26 cellular contexts compared by ENCODE assay signal in the genomic region with DNA sequence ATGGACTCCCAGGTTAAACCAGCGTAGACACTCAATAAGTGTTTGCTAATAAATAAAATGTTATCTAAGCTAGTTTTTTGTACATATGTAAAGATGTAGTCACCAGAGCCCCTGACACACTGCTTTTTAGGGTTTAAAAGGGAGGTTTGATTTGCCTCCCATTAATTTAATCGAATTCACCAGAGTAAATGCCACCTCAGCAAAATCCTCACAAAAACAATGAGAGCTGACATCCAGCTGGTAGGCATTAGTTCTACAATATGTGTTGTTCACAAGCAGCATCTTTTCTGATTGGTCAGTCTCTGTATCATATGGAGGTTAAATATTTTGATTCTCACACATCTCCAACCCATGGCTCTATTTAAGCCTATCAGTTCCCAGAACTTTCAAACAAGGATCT.
DNase-seq lines count a peak whose midpoint lies in the region; ATAC-seq, FAIRE-seq and TF ChIP-seq lines count a peak whose summit lies in the region.
"Had no signal": no experiment of that assay in that cellular context is flagged by ENCODE, and none has a peak within 500 bp of the region (broad histone marks: within the 10 kb centered on the region; RNA-seq: fewer than 3 reads in every experiment).

No MANE protein-coding gene starts in this region.

- H3K27me3 ChIP-seq in HepG2 (ENCODE audit: control insufficient read depth in 1 of 2, insufficient read depth in 2 of 2, low read length in 2 of 2): no peaks in the 10 kb centered on the region
- peaks cover 0 to 3% of the 10 kb centered on the region in 2 donors for H3K27me3 ChIP-seq in right lobe of liver
- no peaks in the 10 kb centered on the region for H3K27me3 ChIP-seq in H1 (replicated peaks in 1 of 4; ENCODE audit: control insufficient read depth in 3 of 4, extremely low read depth in 1 of 4, insufficient read depth in 3 of 4, low read length in 3 of 4)
- no peaks in the 10 kb centered on the region for H3K27me3 ChIP-seq in MM.1S (replicated peaks; ENCODE audit: insufficient read depth, low read length)
- H3K27me3 ChIP-seq: BE2C, BLaER1 had no signal

- H3K79me1 ChIP-seq in H1 (ENCODE audit: low read depth, low read length): no peaks in the 10 kb centered on the region

- H2BK15ac ChIP-seq in H1 (ENCODE audit: low read length): no peak overlapping the region

- no peak for DNase-seq in HepG2 (ENCODE audit: low spot score)
- DNase-seq in right lobe of liver: no peak
- peak; percentile 18 for DNase-seq in NCI-H69 (lab: John Stamatoyannopoulos, UW)
- no peak for DNase-seq in H1 (ENCODE audit: low read depth in 1 of 2, low spot score in 2 of 2)
- DNase-seq in HK-2 (ENCODE audit: unreplicated experiment): no peak
- no peak for DNase-seq in NCI-H1694 (lab: John Stamatoyannopoulos, UW)
- no peak for DNase-seq in MM.1S
- DNase-seq: ACHN; BE2C; C1 segment of cervical spinal cord; CD4-positive, alpha-beta memory T cell; CD4-positive, CD25-positive, alpha-beta regulatory T cell; CD8-positive, alpha-beta memory T cell; COR-L47; DMS 273 treated with DMSO at 0.1 percent for 48 hours; DMS153; DMS53; DMS79; DND-41; EL; GDM1 had no signal

- H3K27ac ChIP-seq in HepG2 (ENCODE audit: extremely low read length, insufficient read depth, low read length): no peak overlapping the region
- H3K27ac ChIP-seq in right lobe of liver: no peak overlapping the region
- H3K27ac ChIP-seq in H1 (ENCODE audit: low read depth, low read length): no peak overlapping the region
- H3K27ac ChIP-seq in MM.1S (ENCODE audit: low read length): no peak overlapping the region
- H3K27ac ChIP-seq: 22Rv1, BLaER1 had no signal

- H4K5ac ChIP-seq in H1 (ENCODE audit: insufficient read length, low read depth, low read length): no peak overlapping the region

- H3K79me2 ChIP-seq in HepG2 (ENCODE audit: insufficient read depth, low read length) (no peaks in the 10 kb centered on the region), H1 (ENCODE audit: control insufficient read depth in 1 of 2, insufficient read depth in 2 of 2, low read length in 2 of 2) (no peaks in the 10 kb centered on the region), MM.1S (ENCODE audit: low read length) (no peaks in the 10 kb centered on the region)

- no peak overlapping the region for H3K14ac ChIP-seq in H1 (ENCODE audit: insufficient read length)

- no peak overlapping the region for H3K4ac ChIP-seq in H1 (replicated peaks; ENCODE audit: insufficient read length, low read depth, low read length)

- TF ChIP-seq EP300 in HepG2 (IDR thresholded peaks at IDR 0.05; ENCODE audit: low read depth in 2 of 2, low read length in 2 of 2) (no peak), HepG2 (CRISPR knock-in tag; IDR thresholded peaks at IDR 0.05; ENCODE audit: borderline replicate concordance) (no peak), H1 (IDR thresholded peaks at IDR 0.05; ENCODE audit: borderline replicate concordance in 1 of 2, low read depth in 2 of 2, low read length in 2 of 2) (no peak)

- no peak overlapping the region for H2BK120ac ChIP-seq in H1 (replicated peaks; ENCODE audit: low read depth, low read length)

- H3K23ac ChIP-seq in H1 (ENCODE audit: insufficient read length): no peak overlapping the region

- POLR2A ChIA-PET in HepG2 (lab: Yijun Ruan, JAX) (no interaction called here), H1 (lab: Charles Lee; ENCODE audit: partially characterized antibody) (no interaction called here)

- CTCF ChIA-PET in HepG2 (lab: Yijun Ruan, JAX; ENCODE audit: low intra/inter-chr PET ratio, low total read pairs) (no interaction called here), H1 (lab: Charles Lee; ENCODE audit: partially characterized antibody) (interaction anchor here (0.7 to 1.0 kb wide), 2 partner anchors 40 to 230 kb away, joined by 3 to 4 read pairs; no protein-coding TSS in a partner anchor)

- no peak overlapping the region for H2BK20ac ChIP-seq in H1 (ENCODE audit: low read length)

- no peak overlapping the region for H2BK5ac ChIP-seq in H1 (ENCODE audit: low read depth, low read length)

- H4K20me1 ChIP-seq in HepG2 (ENCODE audit: insufficient read depth, low read length) (no peaks in the 10 kb centered on the region), H1 (replicated peaks in 1 of 2; ENCODE audit: control insufficient read depth in 1 of 2, insufficient read depth in 2 of 2, low read length in 2 of 2) (no peaks in the 10 kb centered on the region), MM.1S (ENCODE audit: insufficient read depth, low read length) (no peaks in the 10 kb centered on the region)
- H4K20me1 ChIP-seq: BLaER1 had no signal

- H2AFZ ChIP-seq in HepG2 (ENCODE audit: low read length) (no peak overlapping the region), H1 (ENCODE audit: low read length) (no peak overlapping the region), MM.1S (ENCODE audit: low read length) (no peak overlapping the region)

- H3K4me1 ChIP-seq in HepG2 (ENCODE audit: insufficient read depth, low read length): no peaks in the 10 kb centered on the region
- H3K4me1 ChIP-seq in right lobe of liver: no peaks in the 10 kb centered on the region
- peaks cover 0 to 4% (median 4%) of the 10 kb centered on the region in 4 experiments; a peak in 3 of 7 replicates for H3K4me1 ChIP-seq in H1 (replicated peaks in 1 of 4; ENCODE audit: control insufficient read depth in 3 of 4, insufficient read depth in 4 of 4, low read length in 3 of 4)
- H3K4me1 ChIP-seq in MM.1S (ENCODE audit: low read length): no peaks in the 10 kb centered on the region
- H3K4me1 ChIP-seq: BE2C, BLaER1 had no signal

- no TSS peak for BruUV-seq in HepG2 (replicated peaks; lab: Mats Ljungman, UMichigan)

- no peak overlapping the region for H2BK12ac ChIP-seq in H1 (ENCODE audit: low read depth, low read length)

- H3K56ac ChIP-seq in H1 (replicated peaks; ENCODE audit: insufficient read length, low read depth, low read length): no peak overlapping the region

- H3K4me3 ChIP-seq in HepG2 (replicated peaks in 1 of 3; ENCODE audit: insufficient read depth in 1 of 3, low read depth in 2 of 3, low read length in 3 of 3): no peak overlapping the region
- H3K4me3 ChIP-seq in right lobe of liver: no peak overlapping the region
- no peak overlapping the region for H3K4me3 ChIP-seq in H1 (ENCODE audit: extremely low read depth in 1 of 4, insufficient read depth in 2 of 4, low read depth in 3 of 4, low read length in 4 of 4)
- H3K4me3 ChIP-seq in MM.1S (ENCODE audit: low read length): no peak overlapping the region
- H3K4me3 ChIP-seq: BLaER1, GM12878 had no signal

- intact Hi-C loops in HepG2 (cut with micrococcal nuclease; ENCODE audit: unreplicated experiment): no loop called here
- intact Hi-C loops in right lobe of liver (cut with DNase I): no loop called here

- TF ChIP-seq RAD21 in HepG2 (CRISPR knock-in tag; IDR thresholded peaks at IDR 0.05): no peak
- TF ChIP-seq RAD21 in H1 (IDR thresholded peaks at IDR 0.05 in 1 of 2, conservative IDR thresholded peaks at IDR 0.05 in 1 of 2; ENCODE audit: low read depth in 2 of 2, low read length in 2 of 2): no peak

- no peaks in the 10 kb centered on the region for H3K9me3 ChIP-seq in HepG2 (ENCODE audit: low read length)
- no peaks in the 10 kb centered on the region for H3K9me3 ChIP-seq in right lobe of liver
- H3K9me3 ChIP-seq in H1 (ENCODE audit: insufficient read depth in 2 of 2, low read depth in 1 of 2, low read length in 1 of 2): no peaks in the 10 kb centered on the region; a peak in 1 of 4 replicates
- H3K9me3 ChIP-seq in MM.1S (replicated peaks; ENCODE audit: insufficient read depth, low read length): no peaks in the 10 kb centered on the region
- H3K9me3 ChIP-seq: BE2C, BLaER1 had no signal

- no peak overlapping the region for H3K4me2 ChIP-seq in HepG2 (ENCODE audit: low read depth, low read length)
- H3K4me2 ChIP-seq in H1 (ENCODE audit: insufficient read depth in 1 of 2, low read depth in 2 of 2, low read length in 2 of 2): no peak overlapping the region
- no peak overlapping the region for H3K4me2 ChIP-seq in MM.1S (ENCODE audit: low read depth, low read length)
- H3K4me2 ChIP-seq: BLaER1 had no signal

- H4K91ac ChIP-seq in H1 (replicated peaks; ENCODE audit: insufficient read length, low read length): no peak overlapping the region

- H3K9ac ChIP-seq in HepG2 (ENCODE audit: insufficient read depth, low read depth, low read length) (no peak overlapping the region), H1 (replicated peaks in 1 of 4; ENCODE audit: extremely low read depth in 1 of 4, low read depth in 3 of 4, low read length in 3 of 4) (no peak overlapping the region), MM.1S (ENCODE audit: low read length) (no peak overlapping the region)
- H3K9ac ChIP-seq: BLaER1 had no signal

- no peak overlapping the region for H4K8ac ChIP-seq in H1 (ENCODE audit: extremely low read depth, insufficient read depth, low read length)

- ATAC-seq in HepG2: no peak
- no peak for ATAC-seq in right lobe of liver
- ATAC-seq: GM12878 had no signal

- 15% methylated on average over 2 of the region's 2 CpGs for WGBS in HepG2 (ENCODE audit: low lambda C conversion rate)
- 51% methylated on average over 2 of the region's 2 CpGs for WGBS in right lobe of liver (ENCODE audit: insufficient coverage, low coverage, low lambda C conversion rate, missing lambda C conversion rate)
- 90% methylated on average over 2 of the region's 2 CpGs; no CpG with 5 or more reads in 1 of the 2 experiments for WGBS in H1 (ENCODE audit: extremely low coverage in 1 of 2, insufficient coverage in 1 of 2, insufficient read length in 1 of 2, insufficient replicate concordance in 2 of 2, low coverage in 1 of 2, low lambda C conversion rate in 2 of 2, missing lambda C conversion rate in 1 of 2), 2 experiments

- H3K36me3 ChIP-seq in HepG2 (replicated peaks in 1 of 2; ENCODE audit: control insufficient read depth in 1 of 2, insufficient read depth in 2 of 2, low read length in 2 of 2): no peaks in the 10 kb centered on the region
- no peaks in the 10 kb centered on the region for H3K36me3 ChIP-seq in right lobe of liver
- no peaks in the 10 kb centered on the region for H3K36me3 ChIP-seq in H1 (ENCODE audit: control insufficient read depth in 2 of 4, insufficient read depth in 4 of 4, low read length in 3 of 4)
- H3K36me3 ChIP-seq in MM.1S (replicated peaks; ENCODE audit: insufficient read depth, low read length): no peaks in the 10 kb centered on the region
- H3K36me3 ChIP-seq: BE2C, BLaER1 had no signal

- TF ChIP-seq POLR2A in HepG2 (IDR thresholded peaks at IDR 0.05; ENCODE audit: insufficient read depth in 1 of 2, low read depth in 2 of 2, low read length in 2 of 2) (no peak), right lobe of liver (IDR thresholded peaks at IDR 0.05) (no peak), H1 (IDR thresholded peaks at IDR 0.05; ENCODE audit: control extremely low read depth in 1 of 2, low read depth in 2 of 2, low read length in 2 of 2) (no peak)

- FAIRE-seq in HepG2 (lab: Jason Lieb, UNC): no peak
- no peak for FAIRE-seq in H1 (lab: Jason Lieb, UNC)
- FAIRE-seq: GM12878, GM12892, GM18507 had no signal

- H3F3A ChIP-seq in MM.1S (ENCODE audit: insufficient read depth, low read length): no peaks in the 10 kb centered on the region

- H3K9me2 ChIP-seq in MM.1S (replicated peaks; ENCODE audit: insufficient read depth, low read length): no peaks in the 10 kb centered on the region

- H3K18ac ChIP-seq in H1 (ENCODE audit: extremely low read depth, low read length): no peak overlapping the region

- no peak overlapping the region for H2AK5ac ChIP-seq in H1 (ENCODE audit: low read depth, low read length)

- TF ChIP-seq CTCF in HepG2 (CRISPR knock-in tag; IDR thresholded peaks at IDR 0.05): no peak
- TF ChIP-seq CTCF in right lobe of liver (IDR thresholded peaks at IDR 0.05): no peak
- TF ChIP-seq CTCF in H1 (IDR thresholded peaks at IDR 0.05; ENCODE audit: control extremely low read depth in 1 of 3, insufficient read depth in 1 of 3, low read depth in 1 of 3, low read length in 3 of 3): no peak
- TF ChIP-seq CTCF in MM.1S (IDR thresholded peaks at IDR 0.05; ENCODE audit: low read length): no peak

- in situ Hi-C loops in HepG2 (cut with HindIII; ENCODE audit: extremely low pct_ligation_motif_present, low pct_unique_long_range_greater_than_20kb): no loop called here

- H3K23me2 ChIP-seq in H1 (ENCODE audit: low read depth, low read length): no peaks in the 10 kb centered on the region
